Comparison of ENCODE assay signal across 23 cellular contexts in the genomic region with DNA sequence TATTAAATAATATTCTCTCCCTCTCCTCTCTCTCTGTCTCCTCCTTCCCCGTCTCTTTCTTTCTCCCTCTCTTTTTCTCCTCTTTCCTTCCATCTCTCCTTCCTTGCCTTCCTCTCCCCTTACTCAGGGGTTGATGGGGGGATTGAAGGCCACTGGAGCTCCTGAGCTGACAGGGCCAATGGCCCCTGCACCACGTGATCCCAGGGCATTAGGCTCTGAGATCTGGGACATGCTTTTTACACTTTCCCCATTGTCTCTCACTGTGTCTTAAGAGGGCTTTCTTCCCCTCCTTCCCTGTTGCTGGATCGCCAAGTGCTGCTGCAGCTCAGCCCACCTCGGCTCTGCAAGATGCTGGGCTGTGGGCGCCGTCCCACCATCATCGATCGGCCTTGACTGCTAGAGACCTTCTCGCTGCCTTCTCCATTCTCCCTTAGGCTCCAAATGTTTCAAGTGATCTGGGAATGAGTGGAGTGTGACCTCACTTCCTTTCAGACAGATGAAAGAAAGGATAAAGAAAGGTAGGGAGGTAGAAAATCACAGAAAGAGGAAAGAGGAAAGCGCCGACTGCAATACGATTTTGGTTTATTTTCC. TPM values are rescaled to one million over a fixed set of nuclear protein-coding genes. Genes with fewer than 3 reads are reported as not detected.
DNase-seq lines count a peak whose midpoint lies in the region; ATAC-seq and TF ChIP-seq lines count a peak whose summit lies in the region.
"Had no signal": no experiment of that assay in that cellular context is flagged by ENCODE, and none has a peak within 500 bp of the region (broad histone marks: within the 10 kb centered on the region; RNA-seq: fewer than 3 reads in every experiment).

No MANE protein-coding gene starts in this region.

- no peak overlapping the region for H3K23ac ChIP-seq in mesendoderm (ENCODE audit: low read length)

- H3K27me3 Mint-ChIP-seq in GM23338 (ENCODE audit: insufficient read depth, low read depth, poor library complexity) (peaks cover 10% of the 10 kb centered on the region), chondrocyte (ENCODE audit: low read depth) (no peaks in the 10 kb centered on the region)

- no peak overlapping the region for H3K4me3 Mint-ChIP-seq in GM23338
- no peak overlapping the region for H3K4me3 Mint-ChIP-seq in chondrocyte (ENCODE audit: unreplicated experiment)
- H3K4me3 Mint-ChIP-seq: activated CD4-positive, alpha-beta memory T cell treated with anti-CD3 and anti-CD28 coated beads, Interleukin-2, amount 10 ng/mL, durations not matched to agents 7 days and 5 days; CD8-positive, alpha-beta T cell; stimulated activated naive B cell treated with anti-CD40 and anti-IgM and Interleukin-4, amounts not matched to agents 10 μg/mL and 1 μg/mL and 100 μg/mL, for 72 hours; T-cell had no signal

- peaks cover 71% of the 10 kb centered on the region for H3K4me1 Mint-ChIP-seq in GM23338
- H3K4me1 Mint-ChIP-seq in chondrocyte (ENCODE audit: low read depth), result peaks cover 90% of the 10 kb centered on the region
- H3K4me1 Mint-ChIP-seq: activated CD4-positive, alpha-beta memory T cell treated with anti-CD3 and anti-CD28 coated beads, Interleukin-2, amount 10 ng/mL, durations not matched to agents 7 days and 5 days; stimulated activated naive B cell treated with anti-CD40 and anti-IgM and Interleukin-4, amounts not matched to agents 10 μg/mL and 1 μg/mL and 100 μg/mL, for 72 hours; T-cell had no signal

- H3K56ac ChIP-seq in mesendoderm (ENCODE audit: low read length), result peak overlapping the region; percentile 44

- H3K4me3 ChIP-seq in GM23338 (no peak overlapping the region), mesendoderm (ENCODE audit: low read length) (no peak overlapping the region), skeletal muscle tissue (ENCODE audit: low read length in 3 of 3) (no peak overlapping the region), OCI-LY7 (ENCODE audit: low read depth, low read length, poor library complexity, severe bottlenecking) (no peak overlapping the region)

- DNase-seq in GM23338 (ENCODE audit: low spot score) (no peak), chondrocyte (ENCODE audit: low spot score) (no peak), mesendoderm (peak; percentile 28), RPMI8226 (no peak), DMS114 treated with DMSO at 0.1 percent for 48 hours (lab: John Stamatoyannopoulos, UW; ENCODE audit: unreplicated experiment) (no peak), OCI-LY7 (ENCODE audit: low spot score) (no peak)
- DNase-seq: activated CD4-positive, alpha-beta memory T cell treated with anti-CD3 and anti-CD28 coated beads, Interleukin-2, amount 10 ng/mL, durations not matched to agents 7 days and 5 days; activated T-cell treated with anti-CD3 and anti-CD28 coated beads, Interleukin-2, amount 50 U/mL, for 48 hours; brain microvascular endothelial cell; CD8-positive, alpha-beta T cell; DND-41; NCI-H1694; NCI-H226; NK-92 treated with Interleukin-12 subunit alpha and Interleukin-12 subunit beta, amount 100 ng/mL, for 24 hours; posterior cingulate gyrus; stimulated activated naive B cell treated with anti-CD40 and anti-IgM and Interleukin-4, amounts not matched to agents 10 μg/mL and 1 μg/mL and 100 μg/mL, for 72 hours; T-cell had no signal

- no peaks in the 10 kb centered on the region for H3K9me3 ChIP-seq in skeletal muscle tissue (ENCODE audit: control insufficient read depth in 3 of 3, low read length in 3 of 3)
- no peaks in the 10 kb centered on the region for H3K9me3 ChIP-seq in OCI-LY7 (ENCODE audit: low read length)

- TF ChIP-seq CTCF in GM23338 (conservative IDR thresholded peaks at IDR 0.05; ENCODE audit: low read depth in 2 of 2) (no peak), chondrocyte (IDR thresholded peaks at IDR 0.05) (no peak), OCI-LY7 (conservative IDR thresholded peaks at IDR 0.05; ENCODE audit: low read length) (no peak)

- POLR2A ChIA-PET in OCI-LY7 (lab: Charles Lee), result no interaction called here

- H3K4me1 ChIP-seq in GM23338 (ENCODE audit: insufficient read depth) (peaks cover 46% of the 10 kb centered on the region), mesendoderm (ENCODE audit: control insufficient read depth, low read depth, low read length) (peaks cover 15% of the 10 kb centered on the region), skeletal muscle tissue (ENCODE audit: control insufficient read depth in 3 of 3, insufficient read depth in 3 of 3, low read length in 3 of 3) (peaks cover 40 to 61% (median 41%) of the 10 kb centered on the region in 3 donors), OCI-LY7 (ENCODE audit: insufficient read depth, low read length, poor library complexity, severe bottlenecking) (no peaks in the 10 kb centered on the region)

- H3K27ac ChIP-seq in GM23338 (ENCODE audit: low read depth) (0 out of 2 replicates have a peak overlapping the region, but pooled peaks have one; percentile 66), mesendoderm (ENCODE audit: low read depth, low read length) (no peak overlapping the region), skeletal muscle tissue (ENCODE audit: low read depth, low read length) (peak overlapping the region; percentile 39), OCI-LY7 (ENCODE audit: low read depth, low read length, poor library complexity, severe bottlenecking) (no peak overlapping the region)
- H3K27ac ChIP-seq: RWPE1, VCaP had no signal

- H3K4me2 ChIP-seq in GM23338, result peak overlapping the region; percentile 48; the same call in 1 of the 2 replicates
- H3K4me2 ChIP-seq in mesendoderm (ENCODE audit: low read length), result no peak overlapping the region
- H3K4me2 ChIP-seq in OCI-LY7 (ENCODE audit: low read length), result no peak overlapping the region

- H3K79me1 ChIP-seq in mesendoderm (ENCODE audit: low read length), result peaks cover 11% of the 10 kb centered on the region

- no peak overlapping the region for H3K18ac ChIP-seq in mesendoderm (ENCODE audit: low read length)

- H2AFZ ChIP-seq in GM23338 (peak overlapping the region; percentile 43; the same call in 1 of the 2 replicates), OCI-LY7 (ENCODE audit: low read length) (no peak overlapping the region)

- no peak overlapping the region for H2BK120ac ChIP-seq in mesendoderm (ENCODE audit: low read depth, low read length)

- ATAC-seq in GM23338 (no peak; the same call in 2 of the 3 replicates), GM21526 (IDR thresholded peaks at IDR 0.05; ENCODE audit: low FRiP score, unreplicated experiment) (no peak)
- ATAC-seq: activated naive CD4-positive, alpha-beta T cell treated with anti-CD3 and anti-CD28 coated beads, Interleukin-2, amount 50 U/mL, for 72 hours; CD8-positive, alpha-beta T cell; HCT116; stimulated activated naive B cell treated with anti-CD40 and anti-IgM and Interleukin-4, amounts not matched to agents 10 μg/mL and 1 μg/mL and 100 μg/mL, for 72 hours; T-cell had no signal

- H3K27me3 ChIP-seq in GM23338 (ENCODE audit: insufficient read depth) (no peaks in the 10 kb centered on the region), mesendoderm (ENCODE audit: insufficient read depth, low read length, poor library complexity) (no peaks in the 10 kb centered on the region), skeletal muscle tissue (ENCODE audit: control insufficient read depth in 3 of 3, insufficient read depth in 3 of 3, low read length in 3 of 3) (peaks cover 18 to 35% (median 26%) of the 10 kb centered on the region in 3 donors)
- H3K27me3 ChIP-seq: brain microvascular endothelial cell had no signal

- H3K9me3 Mint-ChIP-seq in GM23338 (no peaks in the 10 kb centered on the region), chondrocyte (ENCODE audit: low read depth) (no peaks in the 10 kb centered on the region)
- H3K9me3 Mint-ChIP-seq: activated CD4-positive, alpha-beta memory T cell treated with anti-CD3 and anti-CD28 coated beads, Interleukin-2, amount 10 ng/mL, durations not matched to agents 7 days and 5 days; CD8-positive, alpha-beta T cell had no signal

- no TSS peak for BruUV-seq in OCI-LY7 (replicated peaks; lab: Mats Ljungman, UMichigan)

- 0 out of 2 replicates have a peak overlapping the region, but pooled peaks have one; percentile 8 for H3K27ac Mint-ChIP-seq in GM23338
- H3K27ac Mint-ChIP-seq in chondrocyte (ENCODE audit: unreplicated experiment), result peak overlapping the region; percentile 91
- H3K27ac Mint-ChIP-seq: activated CD4-positive, alpha-beta memory T cell treated with anti-CD3 and anti-CD28 coated beads, Interleukin-2, amount 10 ng/mL, durations not matched to agents 7 days and 5 days; activated naive CD4-positive, alpha-beta T cell treated with anti-CD3 and anti-CD28 coated beads, Interleukin-2, amount 50 U/mL, for 72 hours; CD8-positive, alpha-beta T cell; stimulated activated naive B cell treated with anti-CD40 and anti-IgM and Interleukin-4, amounts not matched to agents 10 μg/mL and 1 μg/mL and 100 μg/mL, for 72 hours; T-cell had no signal

- no peaks in the 10 kb centered on the region for H3K36me3 Mint-ChIP-seq in GM23338 (ENCODE audit: low read depth)
- H3K36me3 Mint-ChIP-seq in chondrocyte (ENCODE audit: low read depth), result peaks cover 16% of the 10 kb centered on the region
- H3K36me3 Mint-ChIP-seq: activated naive CD4-positive, alpha-beta T cell treated with anti-CD3 and anti-CD28 coated beads, Interleukin-2, amount 50 U/mL, for 72 hours; CD8-positive, alpha-beta T cell; stimulated activated naive B cell treated with anti-CD40 and anti-IgM and Interleukin-4, amounts not matched to agents 10 μg/mL and 1 μg/mL and 100 μg/mL, for 72 hours; T-cell had no signal

- H3K9ac ChIP-seq in mesendoderm (ENCODE audit: low read length) (no peak overlapping the region), skeletal muscle tissue (ENCODE audit: low read depth in 1 of 3, low read length in 3 of 3) (no peak overlapping the region)

- no peak overlapping the region for H4K5ac ChIP-seq in mesendoderm (ENCODE audit: low read length)

- no peak overlapping the region for H4K8ac ChIP-seq in mesendoderm (ENCODE audit: low read depth, low read length)

- no peak overlapping the region for H2BK15ac ChIP-seq in mesendoderm (replicated peaks; ENCODE audit: low read depth)

- H2AK5ac ChIP-seq in mesendoderm (ENCODE audit: low read length), result peak overlapping the region; percentile 59

- WGBS in mesendoderm (ENCODE audit: extremely low coverage, insufficient coverage, low lambda C conversion rate), result no CpG with 5 or more reads among the region's 12 CpGs

- CTCF ChIA-PET in OCI-LY7 (lab: Charles Lee; ENCODE audit: unreplicated experiment), result no interaction called here

- H3K9me2 ChIP-seq in GM23338 (ENCODE audit: insufficient read depth) (no peaks in the 10 kb centered on the region), OCI-LY7 (ENCODE audit: insufficient read depth, low read length) (no peaks in the 10 kb centered on the region)

- H2BK5ac ChIP-seq in mesendoderm (ENCODE audit: low read length), result no peak overlapping the region

- no peaks in the 10 kb centered on the region for H3F3A ChIP-seq in GM23338 (replicated peaks; ENCODE audit: low read depth)

- no peak overlapping the region for H3K4ac ChIP-seq in mesendoderm (ENCODE audit: low read depth, low read length)

- intact Hi-C loops in OCI-LY7 (cut with micrococcal nuclease; ENCODE audit: unreplicated experiment), result no loop called here

- no peaks in the 10 kb centered on the region for H3K36me3 ChIP-seq in GM23338 (ENCODE audit: insufficient read depth)
- H3K36me3 ChIP-seq in mesendoderm (ENCODE audit: control insufficient read depth, insufficient read depth, low read length), result no peaks in the 10 kb centered on the region
- H3K36me3 ChIP-seq in skeletal muscle tissue (ENCODE audit: control insufficient read depth in 3 of 3, insufficient read depth in 3 of 3, low read length in 3 of 3), result peaks cover 0 to 3% (median 0%) of the 10 kb centered on the region in 3 donors
- H3K36me3 ChIP-seq in OCI-LY7 (ENCODE audit: insufficient read depth, low read length), result no peaks in the 10 kb centered on the region

- H3K79me2 ChIP-seq in GM23338 (replicated peaks; ENCODE audit: insufficient read depth) (peaks cover 43% of the 10 kb centered on the region), mesendoderm (ENCODE audit: control insufficient read depth, insufficient read depth, low read length) (no peaks in the 10 kb centered on the region), OCI-LY7 (ENCODE audit: insufficient read depth, low read depth, low read length) (no peaks in the 10 kb centered on the region)

- H4K20me1 ChIP-seq in GM23338 (replicated peaks; ENCODE audit: insufficient read depth) (no peaks in the 10 kb centered on the region), OCI-LY7 (ENCODE audit: insufficient read depth, low read length) (no peaks in the 10 kb centered on the region)

RNA-seq across cellular contexts. Expression of a gene that starts 42.2 kb away (rescaled TPM):
- 110 and 112 TPM in 2 replicates for total RNA-seq in GM23338 (2014; rRNA removed; shearing (Covaris generic))
- 38.7 and 39.1 TPM in 2 replicates for polyA plus RNA-seq in GM23338 (2016; fragmentation: Nextera tagmentation; extraction: Ambion mirVana)
- total RNA-seq in chondrocyte (2,319 to 5,210 TPM (median 5,209 TPM) in 3 replicates), skeletal muscle tissue (774 TPM), OCI-LY7 (2022) (0.06 and 0.39 TPM in 2 replicates)
- polyA plus RNA-seq in mesendoderm (2013, experiment 1 of 2), result 28.0 TPM
- polyA plus RNA-seq in mesendoderm (2013, experiment 2 of 2), result 29.2 TPM
- total RNA-seq in OCI-LY7 (2014; rRNA removed; shearing (Covaris generic)), result not detected in 2 replicates
- total RNA-seq: activated CD4-positive, alpha-beta memory T cell treated with anti-CD3 and anti-CD28 coated beads, Interleukin-2, amount 10 ng/mL, durations not matched to agents 7 days and 5 days; CD8-positive, alpha-beta T cell had no signal

RNA-seq across cellular contexts. Expression of a gene that starts 42.3 kb away (rescaled TPM):
- 117 and 131 TPM in 2 replicates for total RNA-seq in GM23338 (2014; rRNA removed; shearing (Covaris generic))
- polyA plus RNA-seq in GM23338 (2016; fragmentation: Nextera tagmentation; extraction: Ambion mirVana), result 35.6 and 37.4 TPM in 2 replicates
- total RNA-seq in chondrocyte, result 1,370 to 2,411 TPM (median 2,366 TPM) in 3 replicates
- 32.1 TPM for polyA plus RNA-seq in mesendoderm (2013, experiment 1 of 2)
- polyA plus RNA-seq in mesendoderm (2013, experiment 2 of 2), result 31.1 TPM
- 511 TPM for total RNA-seq in skeletal muscle tissue
- total RNA-seq in OCI-LY7 (2014; rRNA removed; shearing (Covaris generic)), result 2.5 TPM in 1 of 2 replicates, not detected in the other
- total RNA-seq in OCI-LY7 (2022), result 0.24 and 0.34 TPM in 2 replicates
- total RNA-seq: activated CD4-positive, alpha-beta memory T cell treated with anti-CD3 and anti-CD28 coated beads, Interleukin-2, amount 10 ng/mL, durations not matched to agents 7 days and 5 days; CD8-positive, alpha-beta T cell had no signal

Comparison
In these comparisons a context has a peak if more than half of its experiments do, and no peak if none do; other contexts are left out.
1. H3K27ac ChIP-seq: peak in GM23338 (single experiment) and skeletal muscle tissue (single experiment); none in mesendoderm (single experiment) and OCI-LY7 (single experiment).
2. RNA of a gene that starts 42.2 kb away (total RNA-seq): 2,319 to 5,210 TPM in chondrocyte, 774 TPM in skeletal muscle tissue (single experiment) and 110 to 112 TPM in GM23338; 0.06 to 0.39 TPM in OCI-LY7; every median in the first group is over 10 times any median in the second.
3. RNA of a gene that starts 42.3 kb away (total RNA-seq): 1,370 to 2,411 TPM in chondrocyte, 511 TPM in skeletal muscle tissue (single experiment) and 117 to 131 TPM in GM23338; 0.24 to 2.5 TPM in OCI-LY7; every median in the first group is over 10 times any median in the second.